In the genomic region with DNA sequence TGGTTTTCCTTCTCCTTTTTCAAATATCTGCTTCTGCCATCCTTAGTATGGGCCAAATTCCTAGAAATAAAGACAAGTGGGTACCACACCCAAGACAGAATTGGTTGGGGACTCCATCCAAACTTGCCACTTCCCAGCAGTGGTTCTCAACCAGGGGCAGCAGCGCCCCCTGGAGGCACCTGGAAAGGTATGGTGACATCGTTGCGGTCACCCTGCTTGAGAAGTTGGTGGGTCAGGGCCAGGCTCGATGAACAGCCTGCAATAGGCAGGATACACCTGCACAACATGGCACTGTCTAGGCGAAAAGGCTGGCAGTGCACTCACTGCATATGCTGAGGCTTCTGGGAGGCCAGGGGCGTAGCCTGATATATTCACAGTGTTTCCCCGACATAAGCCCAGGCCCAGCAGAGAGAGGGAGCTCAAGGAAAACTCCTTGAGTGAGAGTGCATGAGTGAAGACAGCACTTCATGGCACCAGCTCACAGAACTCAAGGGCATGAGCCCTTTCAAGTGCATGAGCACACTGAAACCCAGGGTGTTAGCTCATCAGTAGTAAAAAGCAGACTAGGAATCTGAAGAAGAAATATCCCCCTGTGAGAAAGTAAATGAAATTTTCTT, we compare ENCODE assay signal across 8 cellular contexts. TPM values are rescaled to one million over a fixed set of nuclear protein-coding genes. Genes with fewer than 3 reads are reported as not detected.
DNase-seq lines count a peak whose midpoint lies in the region; ATAC-seq and TF ChIP-seq lines count a peak whose summit lies in the region.

No MANE protein-coding gene starts in this region.

- DNase-seq in activated T-cell treated with anti-CD3 and anti-CD28 coated beads for 24 hours (ENCODE audit: low read depth) (peak; percentile 11), iPS-NIHi7 (ENCODE audit: extremely low spot score) (peak; percentile 85), G401 (ENCODE audit: low spot score) (no peak), activated gamma-delta T cell (lab: John Stamatoyannopoulos, UW) (no peak)
- no peak for DNase-seq in activated T-cell treated with anti-CD3 and anti-CD28 coated beads, Interleukin-2, amount 50 U/mL, for 1 hour
- DNase-seq in activated naive CD4-positive, alpha-beta T cell treated with anti-CD3 and anti-CD28 coated beads, Interleukin-2, amount 50 U/mL, for 16 hours: peak; percentile 17
- no peak for DNase-seq in stimulated activated naive B cell treated with anti-CD40 and anti-IgM and Interleukin-4, amounts not matched to agents 10 μg/mL and 1 μg/mL and 100 μg/mL, for 72 hours

- no peak overlapping the region for H3K27ac Mint-ChIP-seq in stimulated activated naive B cell treated with anti-CD40 and anti-IgM and Interleukin-4, amounts not matched to agents 10 μg/mL and 1 μg/mL and 100 μg/mL, for 72 hours

- peaks cover 9 to 12% of the 10 kb centered on the region in 2 donors for H3K27me3 Mint-ChIP-seq in stimulated activated naive B cell treated with anti-CD40 and anti-IgM and Interleukin-4, amounts not matched to agents 10 μg/mL and 1 μg/mL and 100 μg/mL, for 72 hours

- no peak overlapping the region for H3K4me3 Mint-ChIP-seq in stimulated activated naive B cell treated with anti-CD40 and anti-IgM and Interleukin-4, amounts not matched to agents 10 μg/mL and 1 μg/mL and 100 μg/mL, for 72 hours

- in situ Hi-C loops in G401 (cut with HindIII; ENCODE audit: low sequenced_read_pairs): no loop called here

- peaks cover 0 to 5% of the 10 kb centered on the region in 2 donors for H3K36me3 Mint-ChIP-seq in stimulated activated naive B cell treated with anti-CD40 and anti-IgM and Interleukin-4, amounts not matched to agents 10 μg/mL and 1 μg/mL and 100 μg/mL, for 72 hours

- H3K4me1 Mint-ChIP-seq in stimulated activated naive B cell treated with anti-CD40 and anti-IgM and Interleukin-4, amounts not matched to agents 10 μg/mL and 1 μg/mL and 100 μg/mL, for 72 hours: peaks cover 0 to 3% of the 10 kb centered on the region in 2 donors

- peak; percentile 75 for TF ChIP-seq CTCF in LNCAP (IDR thresholded peaks at IDR 0.05)

- peak; percentile 67 to 68 for ATAC-seq in stimulated activated naive B cell treated with anti-CD40 and anti-IgM and Interleukin-4, amounts not matched to agents 10 μg/mL and 1 μg/mL and 100 μg/mL, for 72 hours (replicated peaks)

- peaks cover 0 to 3% of the 10 kb centered on the region in 2 donors for H3K9me3 Mint-ChIP-seq in stimulated activated naive B cell treated with anti-CD40 and anti-IgM and Interleukin-4, amounts not matched to agents 10 μg/mL and 1 μg/mL and 100 μg/mL, for 72 hours

RNA-seq across cellular contexts. Expression of gene CMC2, which starts 57.7 kb away (rescaled TPM):
- total RNA-seq in G401 (2014; rRNA removed; shearing (Covaris generic)): 89.8 and 180 TPM in 2 replicates

RNA-seq across cellular contexts. Expression of gene CENPN, which starts 58.0 kb away (rescaled TPM):
- 68.7 and 173 TPM in 2 replicates for total RNA-seq in G401 (2014; rRNA removed; shearing (Covaris generic))

Comparison
In these comparisons a context has a peak if more than half of its experiments do, and no peak if none do; other contexts are left out.
1. DNase-seq: peak in activated T-cell treated with anti-CD3 and anti-CD28 coated beads for 24 hours (single experiment), activated naive CD4-positive, alpha-beta T cell treated with anti-CD3 and anti-CD28 coated beads, Interleukin-2, amount 50 U/mL, for 16 hours (single experiment) and iPS-NIHi7 (single experiment); none in activated T-cell treated with anti-CD3 and anti-CD28 coated beads, Interleukin-2, amount 50 U/mL, for 1 hour (single experiment), stimulated activated naive B cell treated with anti-CD40 and anti-IgM and Interleukin-4, amounts not matched to agents 10 μg/mL and 1 μg/mL and 100 μg/mL, for 72 hours (single experiment), G401 (single experiment) and activated gamma-delta T cell (single experiment).